24 cellular contexts compared by ENCODE assay signal in the genomic region with DNA sequence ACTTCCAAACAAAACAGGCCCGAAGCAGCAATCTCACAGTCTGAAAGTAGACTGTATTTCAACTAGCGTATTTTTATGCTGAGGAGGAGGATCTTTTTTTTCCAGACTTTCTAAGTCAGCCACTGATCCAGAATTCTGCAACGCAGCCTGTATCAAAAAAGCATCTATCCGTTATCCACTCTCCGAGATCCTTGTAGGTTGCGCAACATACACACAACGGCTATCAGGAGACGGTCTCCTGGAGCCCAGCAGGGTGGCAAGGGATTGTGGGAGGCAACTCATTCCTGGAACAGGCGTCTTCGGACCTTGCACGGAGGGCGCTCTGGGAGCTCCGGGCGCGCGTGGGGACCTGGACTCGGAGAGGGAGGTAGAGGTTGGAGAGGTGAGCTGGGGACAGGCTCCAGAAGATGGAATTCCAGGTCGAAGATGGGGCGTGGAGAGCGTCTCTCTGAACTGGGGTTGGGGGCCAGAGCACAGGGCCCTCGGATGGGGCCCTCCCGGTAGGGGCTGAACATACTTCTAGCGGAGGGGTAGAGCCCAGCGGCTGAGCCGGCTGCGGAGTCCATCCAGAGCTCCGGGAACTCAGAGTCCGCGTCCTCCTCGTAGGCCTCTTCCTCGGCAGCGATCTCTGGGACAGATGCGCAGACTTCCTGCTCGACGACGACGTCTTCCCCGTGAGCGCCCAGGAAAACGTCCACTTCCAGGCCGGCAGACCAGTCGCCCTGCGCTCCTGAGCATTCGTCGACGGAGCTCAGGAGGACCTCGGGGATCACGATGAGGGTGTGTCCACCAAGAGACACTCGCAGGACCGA. TPM values are rescaled to one million over a fixed set of nuclear protein-coding genes. Genes with fewer than 3 reads are reported as not detected.
DNase-seq lines count a peak whose midpoint lies in the region; ATAC-seq, FAIRE-seq and TF ChIP-seq lines count a peak whose summit lies in the region.
"Had no signal": no experiment of that assay in that cellular context is flagged by ENCODE, and none has a peak within 500 bp of the region (broad histone marks: within the 10 kb centered on the region; RNA-seq: fewer than 3 reads in every experiment).

No MANE protein-coding gene starts in this region.

- no peak for TF ChIP-seq CTCF in K562 (IDR thresholded peaks at IDR 0.05 in 2 of 3, conservative IDR thresholded peaks at IDR 0.05 in 1 of 3; ENCODE audit: insufficient read depth in 2 of 3, low read depth in 1 of 3, low read length in 3 of 3)
- no peak for TF ChIP-seq CTCF in HepG2 (CRISPR knock-in tag; IDR thresholded peaks at IDR 0.05)

- peak; percentile 36 for DNase-seq in Right ventricle myocardium superior
- no peak for DNase-seq in left ventricle myocardium superior
- DNase-seq in K562 (ENCODE audit: extremely low read depth in 1 of 4, low spot score in 3 of 4) = no peak
- no peak for DNase-seq in HepG2 (ENCODE audit: low spot score)
- no peak for DNase-seq in SIG-M5 treated with dmso at 0.1 percent for 504 hours (lab: John Stamatoyannopoulos, UW; ENCODE audit: unreplicated experiment)
- DNase-seq in NK-92 (lab: John Stamatoyannopoulos, UW; ENCODE audit: unreplicated experiment) = no peak
- DNase-seq in NCI-H2196 (lab: John Stamatoyannopoulos, UW; ENCODE audit: unreplicated experiment) = no peak
- DNase-seq: CD4-positive, alpha-beta memory T cell; DMS153; DMS79; GDM1; HFFc6 had no signal

- H3K4me2 ChIP-seq in K562 (ENCODE audit: insufficient read depth, low read length) (no peak overlapping the region), HepG2 (ENCODE audit: low read depth, low read length) (no peak overlapping the region)
- H3K4me2 ChIP-seq: BLaER1, GM23338 had no signal

- H3K4me1 ChIP-seq in K562 (replicated peaks in 1 of 2; ENCODE audit: control insufficient read depth in 2 of 2, insufficient read depth in 2 of 2, low read length in 2 of 2) (peaks cover 0 to 5% of the 10 kb centered on the region in 2 experiments; a peak in 1 of 5 replicates), HepG2 (ENCODE audit: insufficient read depth, low read length) (no peaks in the 10 kb centered on the region)
- H3K4me1 ChIP-seq: BLaER1 had no signal

- TF ChIP-seq RAD21 in K562 (CRISPR knock-in tag; conservative IDR thresholded peaks at IDR 0.05 in 1 of 2, IDR thresholded peaks at IDR 0.05 in 1 of 2) = no peak
- no peak for TF ChIP-seq RAD21 in HepG2 (CRISPR knock-in tag; IDR thresholded peaks at IDR 0.05)

- POLR2A ChIA-PET in K562 (lab: Yijun Ruan, JAX) = interaction anchor here (0.8 kb wide), 1 partner anchor 12 kb away, joined by 3 read pairs; no protein-coding TSS in a partner anchor
- POLR2A ChIA-PET in HepG2 (lab: Yijun Ruan, JAX) = no interaction called here

- TF ChIP-seq EP300 in K562 (IDR thresholded peaks at IDR 0.05; ENCODE audit: low read length) (no peak), HepG2 (IDR thresholded peaks at IDR 0.05; ENCODE audit: low read depth in 2 of 2, low read length in 2 of 2) (no peak), HepG2 (CRISPR knock-in tag; IDR thresholded peaks at IDR 0.05; ENCODE audit: borderline replicate concordance) (no peak)

- BruUV-seq in K562 (replicated peaks; lab: Mats Ljungman, UMichigan) (no TSS peak), HepG2 (replicated peaks; lab: Mats Ljungman, UMichigan) (no TSS peak)

- CTCF ChIA-PET in K562 (lab: Yijun Ruan, JAX; ENCODE audit: low intra/inter-chr PET ratio) (no interaction called here), HepG2 (lab: Yijun Ruan, JAX; ENCODE audit: low intra/inter-chr PET ratio, low total read pairs) (no interaction called here)

- no peaks in the 10 kb centered on the region for H3K9me1 ChIP-seq in K562 (ENCODE audit: control insufficient read depth, insufficient read depth, low read length)

- 68% methylated on average over 37 of the region's 50 CpGs for WGBS in K562 (ENCODE audit: insufficient coverage, low coverage, missing lambda C conversion rate)
- WGBS in HepG2 (ENCODE audit: low lambda C conversion rate) = 87% methylated on average over 42 of the region's 50 CpGs

- H3K9ac ChIP-seq in K562 (ENCODE audit: insufficient read depth in 1 of 2, low read depth in 2 of 2, low read length in 2 of 2) (no peak overlapping the region), HepG2 (ENCODE audit: insufficient read depth, low read depth, low read length) (no peak overlapping the region)
- H3K9ac ChIP-seq: BLaER1 had no signal

- H3K79me2 ChIP-seq in K562 (ENCODE audit: control insufficient read depth, insufficient read depth, low read length) (no peaks in the 10 kb centered on the region), HepG2 (ENCODE audit: insufficient read depth, low read length) (no peaks in the 10 kb centered on the region)

- H3K9me3 ChIP-seq in K562 (replicated peaks; ENCODE audit: control insufficient read depth, insufficient read depth, low read depth, low read length) (no peaks in the 10 kb centered on the region; the same call in 1 of the 2 replicates), HepG2 (ENCODE audit: low read length) (no peaks in the 10 kb centered on the region)

- TF ChIP-seq POLR2A in K562 (conservative IDR thresholded peaks at IDR 0.05) (no peak), HepG2 (IDR thresholded peaks at IDR 0.05; ENCODE audit: insufficient read depth in 1 of 2, low read depth in 2 of 2, low read length in 2 of 2) (no peak)

- H3K36me3 ChIP-seq in K562 (ENCODE audit: control insufficient read depth, insufficient read depth, low read length) = no peaks in the 10 kb centered on the region
- H3K36me3 ChIP-seq in HepG2 (replicated peaks in 1 of 2; ENCODE audit: control insufficient read depth in 1 of 2, insufficient read depth in 2 of 2, low read length in 2 of 2) = no peaks in the 10 kb centered on the region
- H3K36me3 ChIP-seq: BLaER1 had no signal

- H4K20me1 ChIP-seq in K562 (replicated peaks; ENCODE audit: control insufficient read depth, insufficient read depth, low read length) (no peaks in the 10 kb centered on the region), HepG2 (ENCODE audit: insufficient read depth, low read length) (no peaks in the 10 kb centered on the region)
- H4K20me1 ChIP-seq: BLaER1 had no signal

- intact Hi-C loops in Right ventricle myocardium superior (cut with DNase I) = no loop called here
- intact Hi-C loops in left ventricle myocardium superior (cut with micrococcal nuclease) = no loop called here
- intact Hi-C loops in K562 (cut with micrococcal nuclease) = no loop called here
- intact Hi-C loops in HepG2 (cut with micrococcal nuclease; ENCODE audit: unreplicated experiment) = no loop called here

- peaks cover 0 to 7% of the 10 kb centered on the region in 2 experiments; a peak in 3 of 5 replicates for H3K27me3 ChIP-seq in K562 (ENCODE audit: control insufficient read depth in 2 of 2, insufficient read depth in 2 of 2, low read length in 2 of 2)
- H3K27me3 ChIP-seq in HepG2 (ENCODE audit: control insufficient read depth in 1 of 2, insufficient read depth in 2 of 2, low read length in 2 of 2) = peaks cover 0 to 4% of the 10 kb centered on the region in 2 experiments; a peak in 1 of 5 replicates
- H3K27me3 ChIP-seq: BLaER1 had no signal

- ATAC-seq in Right ventricle myocardium superior (ENCODE audit: poor library complexity) (no peak), left ventricle myocardium superior (no peak), K562 (no peak), HepG2 (no peak)
- ATAC-seq: GM23338, HCT116 had no signal

- H3K27ac ChIP-seq in K562 (ENCODE audit: extremely low read depth, low read depth, low read length) (no peak overlapping the region), HepG2 (ENCODE audit: extremely low read length, insufficient read depth, low read length) (no peak overlapping the region)
- H3K27ac ChIP-seq: 22Rv1, BLaER1, HL-60 had no signal

- no peak for FAIRE-seq in K562 (lab: Jason Lieb, UNC)
- FAIRE-seq in HepG2 (lab: Jason Lieb, UNC) = no peak
- FAIRE-seq: GM12892 had no signal

- in situ Hi-C loops in K562 (cut with MboI) (no loop called here), HepG2 (cut with HindIII; ENCODE audit: extremely low pct_ligation_motif_present, low pct_unique_long_range_greater_than_20kb) (no loop called here)

- no peak overlapping the region for H2AFZ ChIP-seq in K562 (ENCODE audit: low read depth, low read length)
- H2AFZ ChIP-seq in HepG2 (ENCODE audit: low read length) = no peak overlapping the region
- H2AFZ ChIP-seq: GM23338 had no signal

- H3K4me3 ChIP-seq in K562 = no peak overlapping the region
- no peak overlapping the region for H3K4me3 ChIP-seq in HepG2 (replicated peaks in 1 of 3; ENCODE audit: insufficient read depth in 1 of 3, low read depth in 2 of 3, low read length in 3 of 3)
- H3K4me3 ChIP-seq: BLaER1, GM23338 had no signal

RNA-seq across cellular contexts. Expression of gene PRR23C, which starts 0.9 kb away (rescaled TPM):
- total RNA-seq in Right ventricle myocardium superior (not detected), left ventricle myocardium superior (not detected), K562 (2014; rRNA removed) (not detected in 2 replicates), K562 (2014; rRNA removed; fragmentation: Illumina TruSeq; extraction: Trizol) (not detected in 2 replicates), K562 (2015; rRNA removed; fragmentation: Illumina TruSeq; extraction: Trizol) (not detected in 2 replicates), K562 (2021) (not detected in 2 replicates), HepG2 (2016; rRNA removed; fragmentation: Illumina TruSeq; extraction: Trizol) (not detected in 2 replicates)
- not detected in 2 replicates for total RNA-seq in K562 (2011; cell fraction: chromatin; rRNA removed; ENCODE audit: low replicate concordance)
- not detected in 2 replicates for total RNA-seq in K562 (2011; cell fraction: nucleolus; rRNA removed)
- total RNA-seq in K562 (2011; cell fraction: nucleoplasm; rRNA removed) = not detected in 2 replicates
- polyA plus RNA-seq in K562 (2011; rRNA removed) (not detected in 2 replicates), K562 (2014; fragmentation: Illumina TruSeq; extraction: Trizol) (not detected in 2 replicates), K562 (2014; fragmentation: Nextera tagmentation; extraction: Ambion mirVana) (not detected), K562 (2014; rRNA removed) (not detected in 2 replicates), HepG2 (2011; rRNA removed) (not detected in 2 replicates)
- polyA plus RNA-seq in K562 (2011; cell fraction: cytosol; rRNA removed) = not detected in 2 replicates
- polyA plus RNA-seq in K562 (2011; cell fraction: nucleus; rRNA removed) = not detected in 2 replicates
- polyA plus RNA-seq in K562 (2012) = not detected in 2 replicates
- not detected in 2 replicates for polyA minus RNA-seq in K562 (2011; rRNA and poly(A)+ RNA removed)
- not detected in 2 replicates for polyA minus RNA-seq in K562 (2011; cell fraction: cytosol; rRNA and poly(A)+ RNA removed)
- not detected in 2 replicates for polyA minus RNA-seq in K562 (2011; cell fraction: nucleus; rRNA and poly(A)+ RNA removed)
- not detected in 2 replicates for total RNA-seq in HepG2 (2016; cell fraction: cytosol; rRNA removed; fragmentation: Illumina TruSeq; extraction: Trizol; ENCODE audit: low read depth)
- not detected in 2 replicates for total RNA-seq in HepG2 (2016; cell fraction: insoluble cytoplasmic fraction; rRNA removed; fragmentation: Illumina TruSeq; extraction: Trizol)
- not detected in 2 replicates for total RNA-seq in HepG2 (2016; cell fraction: membrane; rRNA removed; fragmentation: Illumina TruSeq; extraction: Trizol)
- total RNA-seq in HepG2 (2016; cell fraction: nucleus; rRNA removed; fragmentation: Illumina TruSeq; extraction: Trizol) = not detected in 2 replicates
- polyA plus RNA-seq in HepG2 (2011; cell fraction: cytosol; rRNA removed) = not detected in 2 replicates
- polyA plus RNA-seq in HepG2 (2011; cell fraction: nucleus; rRNA removed) = not detected in 2 replicates
- not detected in 2 replicates for polyA plus RNA-seq in HepG2 (2012)
- polyA plus RNA-seq in HepG2 (2016; cell fraction: cytosol; fragmentation: Illumina TruSeq; extraction: Trizol; ENCODE audit: low read depth) = not detected in 2 replicates
- not detected in 2 replicates for polyA plus RNA-seq in HepG2 (2016; cell fraction: insoluble cytoplasmic fraction; fragmentation: Illumina TruSeq; extraction: Trizol; ENCODE audit: low read depth)
- not detected in 2 replicates for polyA plus RNA-seq in HepG2 (2016; cell fraction: membrane; fragmentation: Illumina TruSeq; extraction: Trizol; ENCODE audit: low read depth)
- not detected in 2 replicates for polyA plus RNA-seq in HepG2 (2016; cell fraction: nucleus; fragmentation: Illumina TruSeq; extraction: Trizol; ENCODE audit: insufficient read depth, low read depth)
- not detected in 2 replicates for polyA minus RNA-seq in HepG2 (2011; rRNA and poly(A)+ RNA removed; ENCODE audit: low replicate concordance)
- polyA minus RNA-seq in HepG2 (2011; cell fraction: cytosol; rRNA and poly(A)+ RNA removed) = not detected in 2 replicates
- polyA minus RNA-seq in HepG2 (2011; cell fraction: nucleus; rRNA and poly(A)+ RNA removed) = not detected in 2 replicates
- total RNA-seq: A673; CD4-positive, alpha-beta memory T cell; Daoy; GM23338; H7; HFFc6; HT1080 had no signal
- polyA plus RNA-seq: AG04450; CD14-positive monocyte; CD4-positive, alpha-beta memory T cell; GM23338 had no signal

RNA-seq across cellular contexts. Expression of gene PRR23B, which starts 23.0 kb away (rescaled TPM):
- total RNA-seq in Right ventricle myocardium superior (not detected), left ventricle myocardium superior (not detected), K562 (2014; rRNA removed) (not detected in 2 replicates), K562 (2014; rRNA removed; fragmentation: Illumina TruSeq; extraction: Trizol) (not detected in 2 replicates), K562 (2015; rRNA removed; fragmentation: Illumina TruSeq; extraction: Trizol) (not detected in 2 replicates), K562 (2021) (not detected in 2 replicates), HepG2 (2016; rRNA removed; fragmentation: Illumina TruSeq; extraction: Trizol) (not detected in 2 replicates)
- total RNA-seq in K562 (2011; cell fraction: chromatin; rRNA removed; ENCODE audit: low replicate concordance) = not detected in 2 replicates
- total RNA-seq in K562 (2011; cell fraction: nucleolus; rRNA removed) = not detected in 2 replicates
- not detected in 2 replicates for total RNA-seq in K562 (2011; cell fraction: nucleoplasm; rRNA removed)
- polyA plus RNA-seq in K562 (2011; rRNA removed) (not detected in 2 replicates), K562 (2014; fragmentation: Illumina TruSeq; extraction: Trizol) (not detected in 2 replicates), K562 (2014; fragmentation: Nextera tagmentation; extraction: Ambion mirVana) (not detected), K562 (2014; rRNA removed) (not detected in 2 replicates), HepG2 (2011; rRNA removed) (not detected in 2 replicates)
- not detected in 2 replicates for polyA plus RNA-seq in K562 (2011; cell fraction: cytosol; rRNA removed)
- not detected in 2 replicates for polyA plus RNA-seq in K562 (2011; cell fraction: nucleus; rRNA removed)
- polyA plus RNA-seq in K562 (2012) = not detected in 2 replicates
- not detected in 2 replicates for polyA minus RNA-seq in K562 (2011; rRNA and poly(A)+ RNA removed)
- not detected in 2 replicates for polyA minus RNA-seq in K562 (2011; cell fraction: cytosol; rRNA and poly(A)+ RNA removed)
- not detected in 2 replicates for polyA minus RNA-seq in K562 (2011; cell fraction: nucleus; rRNA and poly(A)+ RNA removed)
- not detected in 2 replicates for total RNA-seq in HepG2 (2016; cell fraction: cytosol; rRNA removed; fragmentation: Illumina TruSeq; extraction: Trizol; ENCODE audit: low read depth)
- total RNA-seq in HepG2 (2016; cell fraction: insoluble cytoplasmic fraction; rRNA removed; fragmentation: Illumina TruSeq; extraction: Trizol) = not detected in 2 replicates
- not detected in 2 replicates for total RNA-seq in HepG2 (2016; cell fraction: membrane; rRNA removed; fragmentation: Illumina TruSeq; extraction: Trizol)
- not detected in 2 replicates for total RNA-seq in HepG2 (2016; cell fraction: nucleus; rRNA removed; fragmentation: Illumina TruSeq; extraction: Trizol)
- polyA plus RNA-seq in HepG2 (2011; cell fraction: cytosol; rRNA removed) = not detected in 2 replicates
- not detected in 2 replicates for polyA plus RNA-seq in HepG2 (2011; cell fraction: nucleus; rRNA removed)
- not detected in 2 replicates for polyA plus RNA-seq in HepG2 (2012)
- polyA plus RNA-seq in HepG2 (2016; cell fraction: cytosol; fragmentation: Illumina TruSeq; extraction: Trizol; ENCODE audit: low read depth) = not detected in 2 replicates
- not detected in 2 replicates for polyA plus RNA-seq in HepG2 (2016; cell fraction: insoluble cytoplasmic fraction; fragmentation: Illumina TruSeq; extraction: Trizol; ENCODE audit: low read depth)
- polyA plus RNA-seq in HepG2 (2016; cell fraction: membrane; fragmentation: Illumina TruSeq; extraction: Trizol; ENCODE audit: low read depth) = not detected in 2 replicates
- polyA plus RNA-seq in HepG2 (2016; cell fraction: nucleus; fragmentation: Illumina TruSeq; extraction: Trizol; ENCODE audit: insufficient read depth, low read depth) = not detected in 2 replicates
- not detected in 2 replicates for polyA minus RNA-seq in HepG2 (2011; rRNA and poly(A)+ RNA removed; ENCODE audit: low replicate concordance)
- polyA minus RNA-seq in HepG2 (2011; cell fraction: cytosol; rRNA and poly(A)+ RNA removed) = not detected in 2 replicates
- not detected in 2 replicates for polyA minus RNA-seq in HepG2 (2011; cell fraction: nucleus; rRNA and poly(A)+ RNA removed)
- total RNA-seq: A673; CD4-positive, alpha-beta memory T cell; Daoy; GM23338; H7; HFFc6; HT1080 had no signal
- polyA plus RNA-seq: AG04450; CD14-positive monocyte; CD4-positive, alpha-beta memory T cell; GM23338 had no signal

RNA-seq across cellular contexts. Expression of gene PRR23A, which starts 37.7 kb away (rescaled TPM):
- not detected for total RNA-seq in Right ventricle myocardium superior
- total RNA-seq in left ventricle myocardium superior = not detected
- not detected in 2 replicates for total RNA-seq in K562 (2011; cell fraction: chromatin; rRNA removed; ENCODE audit: low replicate concordance)
- not detected in 2 replicates for total RNA-seq in K562 (2011; cell fraction: nucleolus; rRNA removed)
- not detected in 2 replicates for total RNA-seq in K562 (2011; cell fraction: nucleoplasm; rRNA removed)
- not detected in 2 replicates for total RNA-seq in K562 (2014; rRNA removed)
- total RNA-seq in K562 (2014; rRNA removed; fragmentation: Illumina TruSeq; extraction: Trizol) = not detected in 2 replicates
- not detected in 2 replicates for total RNA-seq in K562 (2015; rRNA removed; fragmentation: Illumina TruSeq; extraction: Trizol)
- not detected in 2 replicates for total RNA-seq in K562 (2021)
- polyA plus RNA-seq in K562 (2011; rRNA removed) = not detected in 2 replicates
- polyA plus RNA-seq in K562 (2011; cell fraction: cytosol; rRNA removed) = not detected in 2 replicates
- polyA plus RNA-seq in K562 (2011; cell fraction: nucleus; rRNA removed) = not detected in 2 replicates
- not detected in 2 replicates for polyA plus RNA-seq in K562 (2012)
- not detected in 2 replicates for polyA plus RNA-seq in K562 (2014; fragmentation: Illumina TruSeq; extraction: Trizol)
- not detected for polyA plus RNA-seq in K562 (2014; fragmentation: Nextera tagmentation; extraction: Ambion mirVana)
- not detected in 2 replicates for polyA plus RNA-seq in K562 (2014; rRNA removed)
- polyA minus RNA-seq in K562 (2011; rRNA and poly(A)+ RNA removed) = not detected in 2 replicates
- polyA minus RNA-seq in K562 (2011; cell fraction: cytosol; rRNA and poly(A)+ RNA removed) = not detected in 2 replicates
- polyA minus RNA-seq in K562 (2011; cell fraction: nucleus; rRNA and poly(A)+ RNA removed) = not detected in 2 replicates
- not detected in 2 replicates for total RNA-seq in HepG2 (2016; rRNA removed; fragmentation: Illumina TruSeq; extraction: Trizol)
- not detected in 2 replicates for total RNA-seq in HepG2 (2016; cell fraction: cytosol; rRNA removed; fragmentation: Illumina TruSeq; extraction: Trizol; ENCODE audit: low read depth)
- not detected in 2 replicates for total RNA-seq in HepG2 (2016; cell fraction: insoluble cytoplasmic fraction; rRNA removed; fragmentation: Illumina TruSeq; extraction: Trizol)
- total RNA-seq in HepG2 (2016; cell fraction: membrane; rRNA removed; fragmentation: Illumina TruSeq; extraction: Trizol) = not detected in 2 replicates
- not detected in 2 replicates for total RNA-seq in HepG2 (2016; cell fraction: nucleus; rRNA removed; fragmentation: Illumina TruSeq; extraction: Trizol)
- not detected in 2 replicates for polyA plus RNA-seq in HepG2 (2011; rRNA removed)
- polyA plus RNA-seq in HepG2 (2011; cell fraction: cytosol; rRNA removed) = not detected in 2 replicates
- polyA plus RNA-seq in HepG2 (2011; cell fraction: nucleus; rRNA removed) = not detected in 2 replicates
- polyA plus RNA-seq in HepG2 (2012) = not detected in 2 replicates
- polyA plus RNA-seq in HepG2 (2016; cell fraction: cytosol; fragmentation: Illumina TruSeq; extraction: Trizol; ENCODE audit: low read depth) = not detected in 2 replicates
- polyA plus RNA-seq in HepG2 (2016; cell fraction: insoluble cytoplasmic fraction; fragmentation: Illumina TruSeq; extraction: Trizol; ENCODE audit: low read depth) = not detected in 2 replicates
- polyA plus RNA-seq in HepG2 (2016; cell fraction: membrane; fragmentation: Illumina TruSeq; extraction: Trizol; ENCODE audit: low read depth) = not detected in 2 replicates
- polyA plus RNA-seq in HepG2 (2016; cell fraction: nucleus; fragmentation: Illumina TruSeq; extraction: Trizol; ENCODE audit: insufficient read depth, low read depth) = not detected in 2 replicates
- not detected in 2 replicates for polyA minus RNA-seq in HepG2 (2011; rRNA and poly(A)+ RNA removed; ENCODE audit: low replicate concordance)
- not detected in 2 replicates for polyA minus RNA-seq in HepG2 (2011; cell fraction: cytosol; rRNA and poly(A)+ RNA removed)
- not detected in 2 replicates for polyA minus RNA-seq in HepG2 (2011; cell fraction: nucleus; rRNA and poly(A)+ RNA removed)
- total RNA-seq: A673; CD4-positive, alpha-beta memory T cell; Daoy; GM23338; H7; HFFc6; HT1080 had no signal
- polyA plus RNA-seq: AG04450; CD14-positive monocyte; CD4-positive, alpha-beta memory T cell; GM23338 had no signal
